1 cellular context compared by ENCODE assay signal in the genomic region with DNA sequence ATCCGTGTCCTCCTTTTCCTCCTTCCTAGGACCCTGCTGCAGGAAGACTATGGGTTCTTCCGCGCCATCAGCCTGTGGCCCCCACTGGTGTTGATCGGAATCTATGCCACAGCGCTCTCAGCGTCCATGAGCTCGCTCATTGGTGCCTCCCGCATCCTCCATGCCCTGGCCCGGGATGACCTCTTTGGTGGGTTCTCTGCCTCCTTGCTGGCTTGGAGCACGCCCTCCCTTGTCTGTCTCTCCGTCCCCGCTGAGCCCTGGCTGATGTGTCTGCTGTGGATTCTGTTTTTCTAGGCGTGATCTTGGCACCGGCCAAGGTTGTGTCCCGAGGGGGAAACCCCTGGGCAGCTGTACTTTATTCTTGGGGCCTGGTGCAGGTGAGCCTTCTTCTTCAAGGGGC.
TF ChIP-seq lines count a peak whose summit lies in the region.

No MANE protein-coding gene starts in this region.

TF ChIP-seq in HCT116, 20 proteins besides CTCF, POLR2A, EP300 and RAD21:
- TF ChIP-seq MAX (IDR thresholded peaks at IDR 0.05) (no peak), POLR2AphosphoS5 (IDR thresholded peaks at IDR 0.05; ENCODE audit: low read depth, low read length) (no peak), ZNF274 (IDR thresholded peaks at IDR 0.05; ENCODE audit: low read depth, low read length) (no peak), EZH2 (IDR thresholded peaks at IDR 0.05) (no peak), EGR1 (IDR thresholded peaks at IDR 0.05; ENCODE audit: low read depth) (no peak), CBX3 (IDR thresholded peaks at IDR 0.05; ENCODE audit: low read depth) (no peak), JUND (IDR thresholded peaks at IDR 0.05) (no peak), TCF7L2 (IDR thresholded peaks at IDR 0.05; ENCODE audit: borderline replicate concordance, extremely low read depth, insufficient read depth, insufficient read length) (no peak), REST (IDR thresholded peaks at IDR 0.05; ENCODE audit: low read depth) (no peak), FOSL1 (IDR thresholded peaks at IDR 0.05; ENCODE audit: low read depth) (no peak), ZFX (IDR thresholded peaks at IDR 0.05) (no peak), SRF (IDR thresholded peaks at IDR 0.05; ENCODE audit: low read depth) (no peak)
- TF ChIP-seq, protein P1, sequence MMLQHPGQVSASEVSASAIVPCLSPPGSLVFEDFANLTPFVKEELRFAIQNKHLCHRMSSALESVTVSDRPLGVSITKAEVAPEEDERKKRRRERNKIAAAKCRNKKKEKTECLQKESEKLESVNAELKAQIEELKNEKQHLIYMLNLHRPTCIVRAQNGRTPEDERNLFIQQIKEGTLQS (IDR thresholded peaks at IDR 0.05) = no peak
